ENCODE assay signal across 8 cellular contexts in genomic region chr6:38638941-38639497, GRCh38. TPM values are rescaled to one million over a fixed set of nuclear protein-coding genes. Genes with fewer than 3 reads are reported as not detected.
DNase-seq lines count a peak whose midpoint lies in the region; ATAC-seq, FAIRE-seq and TF ChIP-seq lines count a peak whose summit lies in the region.

No MANE protein-coding gene starts in this region.

- H3K9me3 Mint-ChIP-seq in naive thymus-derived CD4-positive, alpha-beta T cell = no peaks in the 10 kb centered on the region

- no peak for FAIRE-seq in D721Med (lab: Jason Lieb, UNC)

- TF ChIP-seq CTCF in D721Med (IDR thresholded peaks at IDR 0.05; ENCODE audit: insufficient read depth, missing control alignments) = no peak

- CTCF ChIA-PET in naive thymus-derived CD4-positive, alpha-beta T cell (lab: Charles Lee) = interaction anchor here (0.6 kb wide), 1 partner anchor 31 kb away, joined by 3 read pairs; no protein-coding TSS in a partner anchor

- no peaks in the 10 kb centered on the region for H3K9me3 ChIP-seq in naive thymus-derived CD4-positive, alpha-beta T cell (ENCODE audit: control insufficient read depth in 2 of 3, low read length in 3 of 3)

- ATAC-seq in GM18511 (IDR thresholded peaks at IDR 0.05; ENCODE audit: unreplicated experiment) (peak; percentile 38), HG02884 (IDR thresholded peaks at IDR 0.05; ENCODE audit: unreplicated experiment) (peak; percentile 22)
- ATAC-seq in naive thymus-derived CD4-positive, alpha-beta T cell = peak; percentile 74

- H3K27ac ChIP-seq in epithelial cell of prostate = peak overlapping the region; percentile 71
- H3K27ac ChIP-seq in naive thymus-derived CD4-positive, alpha-beta T cell (ENCODE audit: low read depth, low read length) = peak overlapping the region; percentile 94

- H3K36me3 Mint-ChIP-seq in naive thymus-derived CD4-positive, alpha-beta T cell = peaks cover 0 to 4% (median 0%) of the 10 kb centered on the region in 5 donors

- DNase-seq in NCI-H510A (lab: John Stamatoyannopoulos, UW) = peak; percentile 26
- DNase-seq in activated T-cell treated with anti-CD3 and anti-CD28 coated beads for 24 hours (ENCODE audit: low read depth) = peak; percentile 51
- DNase-seq in epithelial cell of prostate (ENCODE audit: low read depth, low spot score) = no peak
- peak; percentile 50 to 84 (median 78) for DNase-seq in naive thymus-derived CD4-positive, alpha-beta T cell
- DNase-seq in stimulated activated naive CD4-positive, alpha-beta T cell (lab: John Stamatoyannopoulos, UW) = peak; percentile 46 to 90 (median 76)
- no peak for DNase-seq in D721Med (ENCODE audit: insufficient read length, low spot score)

- H3K4me3 Mint-ChIP-seq in naive thymus-derived CD4-positive, alpha-beta T cell = peak overlapping the region; percentile 74 to 94 (median 90)

- peak overlapping the region; percentile 88 to 96 (median 91) for H3K27ac Mint-ChIP-seq in naive thymus-derived CD4-positive, alpha-beta T cell

- peak overlapping the region; percentile 90 for H3K4me3 ChIP-seq in naive thymus-derived CD4-positive, alpha-beta T cell (ENCODE audit: low read length)

- H3K36me3 ChIP-seq in naive thymus-derived CD4-positive, alpha-beta T cell (ENCODE audit: control insufficient read depth in 2 of 3, insufficient read depth in 3 of 3, low read length in 3 of 3) = peaks cover 0 to 4% (median 0%) of the 10 kb centered on the region in 3 experiments

- POLR2A ChIA-PET in naive thymus-derived CD4-positive, alpha-beta T cell (lab: Charles Lee) = interaction anchor here (1.1 to 1.8 kb wide), 6 partner anchors 13 to 476 kb away, joined by 3 to 10 read pairs (median 4); partner anchors contain the start of genes GLO1 and SAYSD1

- intact Hi-C loops in naive thymus-derived CD4-positive, alpha-beta T cell (cut with micrococcal nuclease) = loop anchor here (1.0 to 5.0 kb wide), 7 partner anchors 64 to 1142 kb away; partner anchors contain the start of genes GLO1 (in 2 of the 2), CCDC167 (in 1 of the 2), KCNK5 (in 1 of the 2) and SAYSD1 (in 1 of the 2)

- H3K4me1 ChIP-seq in naive thymus-derived CD4-positive, alpha-beta T cell (ENCODE audit: control insufficient read depth in 2 of 2, insufficient read depth in 2 of 2, low read length in 2 of 2) = peaks cover 16 to 22% of the 10 kb centered on the region in 2 donors

- no peaks in the 10 kb centered on the region for H3K27me3 Mint-ChIP-seq in naive thymus-derived CD4-positive, alpha-beta T cell

- peaks cover 40 to 71% (median 64%) of the 10 kb centered on the region in 7 donors for H3K4me1 Mint-ChIP-seq in naive thymus-derived CD4-positive, alpha-beta T cell

- H3K27me3 ChIP-seq in naive thymus-derived CD4-positive, alpha-beta T cell (ENCODE audit: control insufficient read depth in 2 of 2, insufficient read depth in 2 of 2, low read length in 2 of 2) = no peaks in the 10 kb centered on the region

RNA-seq across cellular contexts. Expression of gene BTBD9, which starts 0.7 kb away (rescaled TPM):
- 10 to 100 TPM; 20.6 to 58.8 (median 43.6) TPM for total RNA-seq in naive thymus-derived CD4-positive, alpha-beta T cell
- 10 to 100 TPM; 12.7 to 18.3 TPM for polyA plus RNA-seq in naive thymus-derived CD4-positive, alpha-beta T cell

Comparison
In these comparisons a context has a peak if more than half of its experiments do, and no peak if none do; other contexts are left out.
1. ATAC-seq: peak in every context shown above with its lines; median percentile 74 in naive thymus-derived CD4-positive, alpha-beta T cell; 38 in GM18511; 22 in HG02884.
2. DNase-seq: peak in NCI-H510A (single experiment), activated T-cell treated with anti-CD3 and anti-CD28 coated beads for 24 hours (single experiment), naive thymus-derived CD4-positive, alpha-beta T cell (9 of 9) and stimulated activated naive CD4-positive, alpha-beta T cell (6 of 6); none in epithelial cell of prostate (single experiment) and D721Med (single experiment).